ENCODE assay signal across 8 cellular contexts in genomic region chr2:96638144-96639121, GRCh38. TPM values are rescaled to one million over a fixed set of nuclear protein-coding genes. Genes with fewer than 3 reads are reported as not detected.
DNase-seq lines count a peak whose midpoint lies in the region; ATAC-seq and TF ChIP-seq lines count a peak whose summit lies in the region.

Gene KANSL3, minus strand, starts transcription at chr2:96638312. Its CDS starts 1,177 bp downstream, at chr2:96637135.

- DNase-seq in NCI-H1694 treated with DMSO at 0.1 percent for 48 hours (lab: John Stamatoyannopoulos, UW), result peak; percentile 78
- DNase-seq in anterior cingulate cortex (lab: John Stamatoyannopoulos, UW), result peak; percentile 34 to 89 (median 84)
- DNase-seq in right atrium auricular region (ENCODE audit: low spot score), result peak; percentile 93
- DNase-seq in pulmonary artery endothelial cell (ENCODE audit: low read depth, low spot score), result peak; percentile 78
- peak; percentile 86 to 93 for DNase-seq in uterus

- H3K4me3 ChIP-seq in right atrium auricular region (peak within 1 kb of the TSS; percentile 62 to 69), uterus (peak within 1 kb of the TSS; percentile 61 to 63)

- H3K27me3 ChIP-seq in right atrium auricular region (no peaks in the 10 kb centered on the region), uterus (peaks cover 0 to 3% of the 10 kb centered on the region in 2 donors)

- H3K9me3 ChIP-seq in right atrium auricular region (no peaks in the 10 kb centered on the region), uterus (no peaks in the 10 kb centered on the region)

- H3K4me1 ChIP-seq in right atrium auricular region (peaks cover 4 to 29% of the 10 kb centered on the region in 2 donors), uterus (peaks cover 0 to 5% of the 10 kb centered on the region in 2 donors)

- TF ChIP-seq POLR2A in GM15510 (IDR thresholded peaks at IDR 0.05; ENCODE audit: borderline replicate concordance, extremely low read depth, insufficient read length) (peak; percentile 94), uterus (IDR thresholded peaks at IDR 0.05) (peak; percentile 71 to 99)

- TF ChIP-seq CTCF in right atrium auricular region (IDR thresholded peaks at IDR 0.05) (no peak), uterus (IDR thresholded peaks at IDR 0.05) (peak in 3 of 4 experiments; percentile 7 to 79 (median 54))

- H3K36me3 ChIP-seq in right atrium auricular region, result peaks cover 12% of the 10 kb centered on the region
- H3K36me3 ChIP-seq in uterus, result no peaks in the 10 kb centered on the region

- intact Hi-C loops in T-helper 2 cell treated with Interferon-gamma antibody and Interleukin-4, amounts not matched to agents 100 ng/mL and 5 ng/mL, for 36 hours (cut with micrococcal nuclease), result loop anchor here (1.0 to 5.0 kb wide), 7 partner anchors 102 to 371 kb away; partner anchors contain the start of genes ANKRD39, ARID5A, CIAO1 and CNNM3
- intact Hi-C loops in uterus (cut with DNase I; ENCODE audit: low total_unique reads), result no loop called here

- H3K27ac ChIP-seq in right atrium auricular region, result peak within 1 kb of the TSS; percentile 93
- peak within 1 kb of the TSS; percentile 86 to 93 for H3K27ac ChIP-seq in uterus

- peak; percentile 79 for ATAC-seq in HG02885 (IDR thresholded peaks at IDR 0.05; ENCODE audit: poor library complexity, unreplicated experiment)

RNA-seq across cellular contexts. Expression of gene KANSL3, which starts in this region (rescaled TPM):
- total RNA-seq in T-helper 2 cell treated with Interferon-gamma antibody and Interleukin-4, amounts not matched to agents 100 ng/mL and 5 ng/mL, for 36 hours, result 56.1 and 56.5 TPM in 2 replicates
- 10 to 100 TPM; 27.3 to 29.4 TPM for total RNA-seq in right atrium auricular region
- total RNA-seq in pulmonary artery endothelial cell, result 24.7 and 34.4 TPM in 2 replicates
- 10 to 100 TPM; 13.5 to 73.0 (median 62.1) TPM for total RNA-seq in uterus

Comparison
In these comparisons a context has a peak if more than half of its experiments do, and no peak if none do; other contexts are left out.
1. Peak in every context shown above with its lines: DNase-seq, ATAC-seq, H3K4me3 ChIP-seq and H3K27ac ChIP-seq.
2. CTCF ChIP-seq: peak in uterus (3 of 4); none in right atrium auricular region (0 of 2).